In the genomic region with DNA sequence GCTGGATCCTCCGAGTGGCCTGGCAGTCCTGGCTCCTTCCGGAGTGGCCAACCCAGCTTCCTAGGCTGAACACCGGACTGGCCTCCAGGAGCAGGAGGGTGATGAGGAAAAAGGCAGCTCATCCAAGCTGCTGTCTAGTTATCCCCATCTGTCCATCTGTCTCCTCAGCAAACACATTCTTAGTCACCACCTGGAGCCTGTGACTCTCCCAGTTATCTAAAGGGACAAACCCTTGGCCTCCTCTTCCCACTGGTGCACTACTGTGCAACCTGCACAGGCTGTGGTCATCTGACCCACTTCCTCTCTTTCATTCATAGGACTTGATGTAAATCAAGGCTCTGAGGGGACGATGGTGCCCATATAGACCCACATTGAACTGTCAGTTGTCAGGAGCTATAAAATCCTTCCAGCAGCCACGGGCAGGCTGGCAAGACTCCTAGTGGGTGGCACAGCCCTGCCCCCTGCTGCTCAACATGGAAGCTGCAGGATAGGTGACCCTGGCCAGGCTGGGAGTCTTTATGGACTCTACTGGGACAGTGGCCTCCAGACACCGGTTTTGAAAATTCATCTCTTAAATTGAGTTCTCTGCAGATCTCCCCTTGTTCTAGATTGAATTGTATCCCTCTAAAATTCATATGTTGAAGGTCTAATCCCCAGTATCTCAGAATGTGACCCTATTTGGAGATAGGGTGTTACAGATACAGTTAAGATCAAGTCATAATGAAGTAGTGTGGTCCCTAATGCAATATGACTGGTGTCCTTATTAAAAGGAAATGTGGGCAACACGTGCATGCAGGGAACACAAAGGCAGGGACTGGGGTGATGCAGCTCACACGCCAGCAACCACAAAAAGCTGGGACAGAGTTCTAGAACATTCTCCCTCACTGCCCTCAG, we compare ENCODE assay signal across 8 cellular contexts. TPM values are rescaled to one million over a fixed set of nuclear protein-coding genes. Genes with fewer than 3 reads are reported as not detected.
DNase-seq lines count a peak whose midpoint lies in the region; ATAC-seq and TF ChIP-seq lines count a peak whose summit lies in the region.

No MANE protein-coding gene starts in this region.

- no peaks in the 10 kb centered on the region for H3K27me3 ChIP-seq in CD4-positive, alpha-beta T cell (ENCODE audit: control insufficient read depth, insufficient read depth, low read length)
- H3K27me3 ChIP-seq in esophagus muscularis mucosa = no peaks in the 10 kb centered on the region

- TF ChIP-seq EP300 in esophagus muscularis mucosa (IDR thresholded peaks at IDR 0.05) = no peak

- POLR2A ChIA-PET in CD4-positive, alpha-beta T cell (lab: Charles Lee) = interaction anchor here (0.5 to 4.7 kb wide), 8 partner anchors 10 to 131 kb away, joined by 3 to 199 read pairs (median 5); a partner anchor contains a TSS

- TF ChIP-seq POLR2A in esophagus muscularis mucosa (IDR thresholded peaks at IDR 0.05; ENCODE audit: low read depth) = no peak

- peak; percentile 100 for ATAC-seq in CD4-positive, alpha-beta T cell (ENCODE audit: poor library complexity)
- peak; percentile 73 for ATAC-seq in GM19395 (IDR thresholded peaks at IDR 0.05; ENCODE audit: unreplicated experiment)
- ATAC-seq in natural killer cell treated with Interleukin-12 subunit alpha and Interleukin-12 subunit beta and Interleukin-15 and Interleukin-18, amount 100 ng/mL, for 72 hours = peak; percentile 93

- H3K9me3 Mint-ChIP-seq in CD4-positive, alpha-beta T cell = no peaks in the 10 kb centered on the region
- H3K9me3 Mint-ChIP-seq in natural killer cell treated with Interleukin-12 subunit alpha and Interleukin-12 subunit beta and Interleukin-15 and Interleukin-18, amount 100 ng/mL, for 72 hours = no peaks in the 10 kb centered on the region

- intact Hi-C loops in CD4-positive, alpha-beta T cell (cut with DNase I, micrococcal nuclease) = loop anchor here (1.0 to 10.0 kb wide), 3 partner anchors 36 to 180 kb away; a partner anchor contains a TSS
- intact Hi-C loops in esophagus muscularis mucosa (cut with DNase I) = loop anchor here (2.0 to 10.0 kb wide), 2 partner anchors 36 to 150 kb away; a partner anchor contains a TSS

- whole genome bisulfite sequencing in esophagus muscularis mucosa = 57% methylated on average over 8 of the region's 8 CpGs

- DNase-seq in CD4-positive, alpha-beta T cell = peak; percentile 76 to 86 (median 80)
- peak; percentile 76 for DNase-seq in HuH-7.5 (ENCODE audit: low spot score)
- DNase-seq in OCI-M2 (lab: John Stamatoyannopoulos, UW; ENCODE audit: unreplicated experiment) = peak; percentile 20
- DNase-seq in activated T-cell treated with anti-CD3 and anti-CD28 coated beads for 48 hours (ENCODE audit: low read depth) = peak; percentile 81
- DNase-seq in esophagus muscularis mucosa (ENCODE audit: extremely low spot score) = no peak
- peak; percentile 85 for DNase-seq in natural killer cell treated with Interleukin-12 subunit alpha and Interleukin-12 subunit beta and Interleukin-15 and Interleukin-18, amount 100 ng/mL, for 72 hours (ENCODE audit: low spot score)
- peak; percentile 52 to 87 (median 76) for DNase-seq in stimulated activated naive CD4-positive, alpha-beta T cell (lab: John Stamatoyannopoulos, UW)

- no peaks in the 10 kb centered on the region for H3K9me3 ChIP-seq in CD4-positive, alpha-beta T cell (ENCODE audit: control insufficient read depth, low read length)
- peaks cover 0 to 5% (median 0%) of the 10 kb centered on the region in 4 donors for H3K9me3 ChIP-seq in esophagus muscularis mucosa

- no peaks in the 10 kb centered on the region for H3K36me3 ChIP-seq in esophagus muscularis mucosa

- H3K4me1 Mint-ChIP-seq in CD4-positive, alpha-beta T cell (ENCODE audit: low read depth) = peaks cover 11% of the 10 kb centered on the region
- H3K4me1 Mint-ChIP-seq in natural killer cell treated with Interleukin-12 subunit alpha and Interleukin-12 subunit beta and Interleukin-15 and Interleukin-18, amount 100 ng/mL, for 72 hours (ENCODE audit: low read depth in 2 of 2) = peaks cover 11 to 14% of the 10 kb centered on the region in 2 donors

- H3K4me1 ChIP-seq in esophagus muscularis mucosa = peaks cover 0 to 7% (median 0%) of the 10 kb centered on the region in 4 donors

- no peaks in the 10 kb centered on the region for H3K36me3 Mint-ChIP-seq in CD4-positive, alpha-beta T cell (ENCODE audit: low read depth)
- H3K36me3 Mint-ChIP-seq in natural killer cell treated with Interleukin-12 subunit alpha and Interleukin-12 subunit beta and Interleukin-15 and Interleukin-18, amount 100 ng/mL, for 72 hours = no peaks in the 10 kb centered on the region

- H3K4me3 Mint-ChIP-seq in CD4-positive, alpha-beta T cell = no peak overlapping the region
- H3K4me3 Mint-ChIP-seq in natural killer cell treated with Interleukin-12 subunit alpha and Interleukin-12 subunit beta and Interleukin-15 and Interleukin-18, amount 100 ng/mL, for 72 hours = no peak overlapping the region

- no peak overlapping the region for H3K27ac Mint-ChIP-seq in CD4-positive, alpha-beta T cell
- no peak overlapping the region for H3K27ac Mint-ChIP-seq in natural killer cell treated with Interleukin-12 subunit alpha and Interleukin-12 subunit beta and Interleukin-15 and Interleukin-18, amount 100 ng/mL, for 72 hours

- H3K27ac ChIP-seq in CD4-positive, alpha-beta T cell (ENCODE audit: low read depth, low read length) = no peak overlapping the region
- no peak overlapping the region for H3K27ac ChIP-seq in esophagus muscularis mucosa (replicated peaks in 1 of 4)

- peak; percentile 92 for TF ChIP-seq CTCF in CD4-positive, alpha-beta T cell (IDR thresholded peaks at IDR 0.05)
- peak; percentile 75 to 91 (median 83) for TF ChIP-seq CTCF in esophagus muscularis mucosa (IDR thresholded peaks at IDR 0.05)

- H3K27me3 Mint-ChIP-seq in CD4-positive, alpha-beta T cell = no peaks in the 10 kb centered on the region
- H3K27me3 Mint-ChIP-seq in natural killer cell treated with Interleukin-12 subunit alpha and Interleukin-12 subunit beta and Interleukin-15 and Interleukin-18, amount 100 ng/mL, for 72 hours = no peaks in the 10 kb centered on the region

- no peak overlapping the region for H3K4me3 ChIP-seq in esophagus muscularis mucosa

- CTCF ChIA-PET in CD4-positive, alpha-beta T cell (lab: Charles Lee) = interaction anchor here (0.6 to 5.3 kb wide), 26 partner anchors 8 to 581 kb away, joined by 3 to 229 read pairs (median 4); a partner anchor contains a TSS

RNA-seq across cellular contexts. Expression of a gene that starts 29.3 kb away (rescaled TPM):
- 100 to 1,000 TPM; 728 to 730 TPM for total RNA-seq in CD4-positive, alpha-beta T cell
- total RNA-seq in esophagus muscularis mucosa = 1 to 10 TPM; 1.1 to 5.5 (median 1.7) TPM
- 10 to 100 TPM; 30.9 to 52.0 TPM for total RNA-seq in natural killer cell treated with Interleukin-12 subunit alpha and Interleukin-12 subunit beta and Interleukin-15 and Interleukin-18, amount 100 ng/mL, for 72 hours

RNA-seq across cellular contexts. Expression of a gene that starts 34.1 kb away (rescaled TPM):
- 10 to 100 TPM; 57.4 to 58.6 TPM for total RNA-seq in CD4-positive, alpha-beta T cell
- total RNA-seq in esophagus muscularis mucosa = 100 to 1,000 TPM in 1 of 4 donors, 10 to 100 TPM in 3; 85.0 to 110 (median 92.2) TPM
- 100 to 1,000 TPM; 153 to 206 TPM for total RNA-seq in natural killer cell treated with Interleukin-12 subunit alpha and Interleukin-12 subunit beta and Interleukin-15 and Interleukin-18, amount 100 ng/mL, for 72 hours

RNA-seq across cellular contexts. Expression of a gene that starts 36.2 kb away (rescaled TPM):
- total RNA-seq in CD4-positive, alpha-beta T cell = 1 to 10 TPM; 5.0 to 6.5 TPM
- not detected for total RNA-seq in esophagus muscularis mucosa
- under 1 TPM in 1 of 2 donors, not detected in 1; 0.92 TPM for total RNA-seq in natural killer cell treated with Interleukin-12 subunit alpha and Interleukin-12 subunit beta and Interleukin-15 and Interleukin-18, amount 100 ng/mL, for 72 hours

RNA-seq across cellular contexts. Expression of a gene that starts 58.1 kb away (rescaled TPM):
- total RNA-seq in CD4-positive, alpha-beta T cell = under 1 TPM; 0.52 to 0.84 TPM
- total RNA-seq in esophagus muscularis mucosa = 1 to 10 TPM; 2.1 to 6.0 (median 4.0) TPM
- not detected for total RNA-seq in natural killer cell treated with Interleukin-12 subunit alpha and Interleukin-12 subunit beta and Interleukin-15 and Interleukin-18, amount 100 ng/mL, for 72 hours

Comparison
In these comparisons a context has a peak if more than half of its experiments do, and no peak if none do; other contexts are left out.
1. RNA of a gene that starts 29.3 kb away (total RNA-seq): 728 to 730 TPM in CD4-positive, alpha-beta T cell; 30.9 to 52.0 TPM in natural killer cell treated with Interleukin-12 subunit alpha and Interleukin-12 subunit beta and Interleukin-15 and Interleukin-18, amount 100 ng/mL, for 72 hours and 1.1 to 5.5 TPM in esophagus muscularis mucosa; every median in the first group is over 10 times any median in the second.
2. Peak in every context shown above with its lines, with median percentiles within 50 percentile points of each other: ATAC-seq.